Comparison of ENCODE assay signal across 8 cellular contexts in the genomic region with DNA sequence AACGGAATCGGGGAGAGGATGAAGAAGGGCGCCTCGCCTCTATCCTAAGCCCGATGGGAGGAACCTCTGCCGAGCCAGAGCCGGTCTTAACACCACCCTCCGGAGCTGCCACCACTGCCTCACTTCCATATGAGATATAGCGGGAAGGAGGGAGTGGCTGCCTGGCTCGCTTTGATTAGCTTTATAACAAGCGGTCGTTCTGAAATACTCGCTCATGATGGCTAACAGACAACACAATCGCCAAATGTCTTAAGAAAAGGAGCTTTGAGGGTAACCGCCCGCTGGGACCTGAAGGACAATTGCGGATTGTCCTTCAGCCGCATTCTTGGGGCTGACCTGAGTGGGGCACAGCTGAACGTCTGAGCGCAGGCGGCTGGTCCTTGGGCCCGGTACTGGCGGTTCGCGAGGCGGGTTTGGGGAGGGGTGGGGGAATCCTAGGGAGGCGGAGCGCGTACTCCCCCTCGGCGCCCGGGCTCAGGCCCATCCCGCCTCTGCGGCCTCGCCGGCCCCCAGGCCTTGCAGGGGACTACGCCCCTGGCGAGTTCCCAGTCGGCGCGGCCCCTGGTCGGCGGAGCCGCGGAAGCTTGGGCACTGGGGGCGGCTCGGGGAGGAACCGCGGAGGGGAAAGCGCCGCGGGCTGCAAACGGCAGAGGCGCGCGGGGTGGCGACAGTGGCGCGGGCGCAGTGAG. TPM values are rescaled to one million over a fixed set of nuclear protein-coding genes. Genes with fewer than 3 reads are reported as not detected.
A peak's percentile ranks its signal among the peaks of the same experiment; 100 is the strongest.
DNase-seq lines count a peak whose midpoint lies in the region; ATAC-seq and TF ChIP-seq lines count a peak whose summit lies in the region.

PLAAT5 (minus strand) TSS at position 617 of the 689 bp plus-strand sequence; CDS start at position 484, 133 bp downstream.

- no peak within 1 kb of the TSS for H4K8ac ChIP-seq in IMR-90 (ENCODE audit: low read depth in 2 of 2, low read length in 2 of 2)

- no peaks in the 10 kb centered on the region for H3K36me3 ChIP-seq in IMR-90 (ENCODE audit: control insufficient read depth, insufficient read depth, low read length)

- TF ChIP-seq POLR2A in IMR-90 (IDR thresholded peaks at IDR 0.05; ENCODE audit: low read depth, low read length): no peak

- H3K27ac ChIP-seq in IMR-90 (ENCODE audit: insufficient read depth, low read length): no peak within 1 kb of the TSS
- H3K27ac ChIP-seq in adipose tissue (ENCODE audit: low read depth, low read length): no peak within 1 kb of the TSS

- no peak within 1 kb of the TSS for H4K5ac ChIP-seq in IMR-90 (ENCODE audit: low read depth, low read length)

- no peaks in the 10 kb centered on the region for H3K79me1 ChIP-seq in IMR-90 (ENCODE audit: low read depth in 1 of 2, low read length in 2 of 2)

- WGBS in IMR-90 (ENCODE audit: extremely low coverage in 2 of 2, insufficient read length in 1 of 2), 2 experiments: 4% methylated on average over 35 of the region's 60 CpGs; no CpG with 5 or more reads in 1 of the 2 experiments
- 6 to 13% (median 11%) methylated on average over 60 of the region's 60 CpGs for WGBS in adipose tissue, 3 donors

- no peak within 1 kb of the TSS for H2BK120ac ChIP-seq in IMR-90 (ENCODE audit: low read depth, low read length)

- TF ChIP-seq CTCF in IMR-90 (conservative IDR thresholded peaks at IDR 0.05; ENCODE audit: low read depth, low read length) (no peak), retinal pigment epithelial cell (conservative IDR thresholded peaks at IDR 0.05; ENCODE audit: low read depth, low read length) (no peak)

- no peak within 1 kb of the TSS for H3K18ac ChIP-seq in IMR-90 (ENCODE audit: low read depth, low read length)

- TF ChIP-seq RAD21 in IMR-90 (IDR thresholded peaks at IDR 0.05; ENCODE audit: low read length): no peak

- no peak within 1 kb of the TSS for H2AK5ac ChIP-seq in IMR-90 (ENCODE audit: low read depth, low read length)

- H2BK15ac ChIP-seq in IMR-90 (ENCODE audit: low read depth, low read length): no peak within 1 kb of the TSS

- H4K20me1 ChIP-seq in IMR-90 (ENCODE audit: insufficient read depth, low read length): no peaks in the 10 kb centered on the region

- dilution Hi-C loops in IMR-90 (cut with HindIII; ENCODE audit: low sequenced_read_pairs, unreplicated experiment): no loop called here

- POLR2A ChIA-PET in IMR-90 (lab: Charles Lee; ENCODE audit: unreplicated experiment): interaction anchor here (0.6 kb wide), 1 partner anchor 564 kb away, joined by 5 read pairs; no protein-coding TSS in a partner anchor

- no peaks in the 10 kb centered on the region for H3K4me1 ChIP-seq in IMR-90 (ENCODE audit: control insufficient read depth, insufficient read depth, low read length)

- peak within 1 kb of the TSS; percentile 38; the same call in 1 of the 2 replicates for H3K4me2 ChIP-seq in IMR-90 (ENCODE audit: low read depth, low read length)

- peaks cover 39% of the 10 kb centered on the region for H3K27me3 ChIP-seq in IMR-90 (ENCODE audit: control insufficient read depth, insufficient read depth, low read length)

- no peaks in the 10 kb centered on the region for H3K9me3 ChIP-seq in IMR-90 (ENCODE audit: control insufficient read depth, insufficient read depth, low read length)

- no peak within 1 kb of the TSS for H2AK9ac ChIP-seq in IMR-90 (replicated peaks; ENCODE audit: low read depth, low read length, poor library complexity)

- no peak within 1 kb of the TSS for H4K91ac ChIP-seq in IMR-90 (ENCODE audit: insufficient read depth, low read depth, low read length)

- H3K14ac ChIP-seq in IMR-90 (replicated peaks; ENCODE audit: low read depth, low read length): no peak within 1 kb of the TSS

- no peak within 1 kb of the TSS for H3K4ac ChIP-seq in IMR-90 (ENCODE audit: low read depth, low read length)

- H2AFZ ChIP-seq in IMR-90 (replicated peaks; ENCODE audit: low read length, poor library complexity): peak within 1 kb of the TSS; percentile 63

- CTCF ChIA-PET in IMR-90 (lab: Yijun Ruan, JAX): interaction anchor here (1.4 kb wide), 1 partner anchor 145 kb away, joined by 3 read pairs; no protein-coding TSS in a partner anchor

- H3K4me3 ChIP-seq in IMR-90 (ENCODE audit: insufficient read depth, low read depth, low read length) (no peak within 1 kb of the TSS; the same call in 1 of the 2 replicates), retinal pigment epithelial cell (ENCODE audit: low read length) (peak within 1 kb of the TSS; percentile 39)

- DNase-seq in IMR-90 (no peak), hippocampal formation (lab: John Stamatoyannopoulos, UW) (peak; percentile 20 to 64), retinal pigment epithelial cell (ENCODE audit: low read depth) (no peak), GF-D8 (lab: John Stamatoyannopoulos, UW) (no peak), NCI-H2029 (lab: John Stamatoyannopoulos, UW) (no peak), SHP77 (lab: John Stamatoyannopoulos, UW) (no peak), NCI-H2081 treated with DMSO at 0.1 percent for 48 hours (lab: John Stamatoyannopoulos, UW) (no peak)

- H3K9me1 ChIP-seq in IMR-90 (ENCODE audit: insufficient read depth, low read length): no peaks in the 10 kb centered on the region; the same call in 1 of the 2 replicates

- intact Hi-C loops in IMR-90 (cut with micrococcal nuclease): no loop called here

- no peak within 1 kb of the TSS for H3K9ac ChIP-seq in IMR-90 (ENCODE audit: low read depth, low read length)

- BruUV-seq in IMR-90 (replicated peaks; lab: Mats Ljungman, UMichigan): no TSS peak

- in situ Hi-C loops in IMR-90 (cut with MboI; ENCODE audit: low sequenced_read_pairs): loop anchor here (25.0 kb wide), 1 partner anchor 447 kb away; the partner anchor contains the start of gene NAA40

- no peak within 1 kb of the TSS for H3K23ac ChIP-seq in IMR-90 (ENCODE audit: low read depth, low read length)

- peak; percentile 27; the same call in 1 of the 2 replicates for ATAC-seq in IMR-90 (ENCODE audit: low read depth)

- no peak within 1 kb of the TSS for H2BK20ac ChIP-seq in IMR-90 (ENCODE audit: low read depth, low read length)

- no peak within 1 kb of the TSS for H3K56ac ChIP-seq in IMR-90 (ENCODE audit: extremely low read depth, insufficient read depth, low read length)

- no peak within 1 kb of the TSS for H2BK5ac ChIP-seq in IMR-90 (ENCODE audit: low read depth, low read length, poor library complexity, severe bottlenecking)

TF ChIP-seq in IMR-90, 13 proteins besides CTCF, POLR2A, EP300 and RAD21:
- no peak for TF ChIP-seq CEBPB (IDR thresholded peaks at IDR 0.05; ENCODE audit: low read depth, low read length)
- no peak for TF ChIP-seq CHD1 (IDR thresholded peaks at IDR 0.05; ENCODE audit: low read depth, low read length)
- TF ChIP-seq, protein P1, sequence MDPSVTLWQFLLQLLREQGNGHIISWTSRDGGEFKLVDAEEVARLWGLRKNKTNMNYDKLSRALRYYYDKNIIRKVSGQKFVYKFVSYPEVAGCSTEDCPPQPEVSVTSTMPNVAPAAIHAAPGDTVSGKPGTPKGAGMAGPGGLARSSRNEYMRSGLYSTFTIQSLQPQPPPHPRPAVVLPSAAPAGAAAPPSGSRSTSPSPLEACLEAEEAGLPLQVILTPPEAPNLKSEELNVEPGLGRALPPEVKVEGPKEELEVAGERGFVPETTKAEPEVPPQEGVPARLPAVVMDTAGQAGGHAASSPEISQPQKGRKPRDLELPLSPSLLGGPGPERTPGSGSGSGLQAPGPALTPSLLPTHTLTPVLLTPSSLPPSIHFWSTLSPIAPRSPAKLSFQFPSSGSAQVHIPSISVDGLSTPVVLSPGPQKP (IDR thresholded peaks at IDR 0.05; ENCODE audit: borderline replicate concordance, low read depth, low read length): no peak
- no peak for TF ChIP-seq NFE2L2 (IDR thresholded peaks at IDR 0.05; ENCODE audit: low read depth, low read length)
- TF ChIP-seq MAFK (IDR thresholded peaks at IDR 0.05; ENCODE audit: low read depth, low read length): no peak
- TF ChIP-seq RFX5 (IDR thresholded peaks at IDR 0.05; ENCODE audit: low read depth, low read length): no peak
- no peak for TF ChIP-seq MAZ (IDR thresholded peaks at IDR 0.05; ENCODE audit: borderline replicate concordance, low read depth, low read length)
- TF ChIP-seq, protein P2, sequence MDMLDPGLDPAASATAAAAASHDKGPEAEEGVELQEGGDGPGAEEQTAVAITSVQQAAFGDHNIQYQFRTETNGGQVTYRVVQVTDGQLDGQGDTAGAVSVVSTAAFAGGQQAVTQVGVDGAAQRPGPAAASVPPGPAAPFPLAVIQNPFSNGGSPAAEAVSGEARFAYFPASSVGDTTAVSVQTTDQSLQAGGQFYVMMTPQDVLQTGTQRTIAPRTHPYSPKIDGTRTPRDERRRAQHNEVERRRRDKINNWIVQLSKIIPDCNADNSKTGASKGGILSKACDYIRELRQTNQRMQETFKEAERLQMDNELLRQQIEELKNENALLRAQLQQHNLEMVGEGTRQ (IDR thresholded peaks at IDR 0.05; ENCODE audit: low read depth, low read length): no peak
- TF ChIP-seq MXI1 (IDR thresholded peaks at IDR 0.05; ENCODE audit: borderline replicate concordance, low read depth, low read length): no peak
- no peak for TF ChIP-seq BHLHE40 (IDR thresholded peaks at IDR 0.05; ENCODE audit: low read depth, low read length)
- no peak for TF ChIP-seq FOS (IDR thresholded peaks at IDR 0.05; ENCODE audit: low read depth, low read length)
- no peak for TF ChIP-seq SMC3 (IDR thresholded peaks at IDR 0.05; ENCODE audit: low read depth, low read length)
- TF ChIP-seq RCOR1 (IDR thresholded peaks at IDR 0.05; ENCODE audit: insufficient replicate concordance, low read length): no peak

RNA-seq across cellular contexts. Expression of gene PLAAT5, which starts in this region (rescaled TPM):
- total RNA-seq in IMR-90 (2012; rRNA removed): not detected in 2 replicates
- not detected in 2 replicates for polyA plus RNA-seq in IMR-90 (2012; rRNA removed)
- polyA plus RNA-seq in IMR-90 (2012; cell fraction: cytosol; rRNA removed): not detected in 2 replicates
- polyA plus RNA-seq in IMR-90 (2012; cell fraction: nucleus; rRNA removed; ENCODE audit: low replicate concordance): not detected in 2 replicates
- 10 to 100 TPM in 2 of 3 donors, 1 to 10 TPM in 1; 5.0 to 27.7 (median 11.1) TPM for polyA plus RNA-seq in adipose tissue

Comparison
In these comparisons a context has a peak if more than half of its experiments do, and no peak if none do; other contexts are left out.
1. RNA of gene PLAAT5 (polyA plus RNA-seq): 5.0 to 27.7 TPM in adipose tissue; not detected in IMR-90; every median in the first group is over 4 times any median in the second.
2. Peak in ATAC-seq and H3K4me2 ChIP-seq in IMR-90; RNA of the gene not detected or under 1 TPM.
3. DNase-seq: peak in hippocampal formation (2 of 2); none in IMR-90 (single experiment), retinal pigment epithelial cell (single experiment), GF-D8 (single experiment), NCI-H2029 (single experiment), SHP77 (0 of 2) and NCI-H2081 treated with DMSO at 0.1 percent for 48 hours (single experiment).